ENCODE assay signal across 11 cellular contexts in genomic region chr5:91373016-91373415, GRCh38. TPM values are rescaled to one million over a fixed set of nuclear protein-coding genes. Genes with fewer than 3 reads are reported as not detected.
DNase-seq lines count a peak whose midpoint lies in the region; ATAC-seq, FAIRE-seq and TF ChIP-seq lines count a peak whose summit lies in the region.
"Had no signal": no experiment of that assay in that cellular context is flagged by ENCODE, and none has a peak within 500 bp of the region (broad histone marks: within the 10 kb centered on the region; RNA-seq: fewer than 3 reads in every experiment).

No MANE protein-coding gene starts in this region.

- no peaks in the 10 kb centered on the region for H3K27me3 ChIP-seq in neural cell (ENCODE audit: insufficient read depth, low read depth, low read length)

- peaks cover 98% of the 10 kb centered on the region for H4K20me1 ChIP-seq in neural cell (ENCODE audit: insufficient read depth)

- peaks cover 13% of the 10 kb centered on the region for H3F3A ChIP-seq in neural cell (ENCODE audit: insufficient read depth, low read length, poor library complexity, severe bottlenecking)

- FAIRE-seq in A549 (lab: Jason Lieb, UNC) (peak; percentile 46), H54 (lab: Jason Lieb, UNC) (peak; percentile 36)

- CTCF ChIA-PET in A549 (lab: Yijun Ruan, JAX) = interaction anchor here (0.7 to 1.3 kb wide), 2 partner anchors 13 to 350 kb away, joined by 3 to 4 read pairs; no protein-coding TSS in a partner anchor

- H3K27me3 Mint-ChIP-seq in brain = no peaks in the 10 kb centered on the region

- 77% methylated on average over 1 of the region's 1 CpG for WGBS in A549 (ENCODE audit: missing lambda C conversion rate)

- H3K27ac Mint-ChIP-seq in brain = peak overlapping the region in 3 of 5 experiments; percentile 72 to 95 (median 83)

- H3K27ac ChIP-seq in A549 (no peak overlapping the region), neural cell (ENCODE audit: low read length) (peak overlapping the region; percentile 27)

- no peak for DNase-seq in A549 (ENCODE audit: low read depth in 1 of 2, low spot score in 1 of 2)
- DNase-seq in H54 (ENCODE audit: insufficient read length, low spot score) = no peak
- DNase-seq in NCI-H2107 treated with DMSO at 0.1 percent for 48 hours (lab: John Stamatoyannopoulos, UW; ENCODE audit: unreplicated experiment) = no peak
- DNase-seq in OCI-M1 (lab: John Stamatoyannopoulos, UW) = no peak
- DNase-seq in T1000 (lab: John Stamatoyannopoulos, UW) = no peak
- DNase-seq: NK-92 treated with Interleukin-12 subunit alpha and Interleukin-12 subunit beta, amount 100 ng/mL, for 24 hours; SHP77 treated with DMSO at 0.1 percent for 48 hours; substantia nigra had no signal

- H3K9me2 ChIP-seq in neural cell (ENCODE audit: insufficient read depth, low read length) = no peaks in the 10 kb centered on the region

- no peak overlapping the region for H2AFZ ChIP-seq in neural cell (ENCODE audit: low read depth, low read length)

- H3K9me3 ChIP-seq in A549 (no peaks in the 10 kb centered on the region), neural cell (ENCODE audit: low read length) (no peaks in the 10 kb centered on the region)

- H3K4me2 ChIP-seq in A549 (no peak overlapping the region), neural cell (ENCODE audit: low read length) (peak overlapping the region; percentile 96)

- TF ChIP-seq RAD21 in A549 (conservative IDR thresholded peaks at IDR 0.05 in 1 of 2, IDR thresholded peaks at IDR 0.05 in 1 of 2) = no peak
- no peak for TF ChIP-seq RAD21 in neural cell (conservative IDR thresholded peaks at IDR 0.05)

- H3K36me3 Mint-ChIP-seq in brain = peaks cover 96% of the 10 kb centered on the region

- H3K9ac ChIP-seq in neural cell (ENCODE audit: low read length) = peak overlapping the region; percentile 45

- peak overlapping the region; percentile 67 to 92 (median 74) for H3K4me3 Mint-ChIP-seq in brain

- TF ChIP-seq POLR2A in A549 (IDR thresholded peaks at IDR 0.05; ENCODE audit: low read length) = no peak
- no peak for TF ChIP-seq POLR2A in H54 (IDR thresholded peaks at IDR 0.05; ENCODE audit: low read depth, low read length)

- no peak overlapping the region for H3K4me3 ChIP-seq in A549
- peak overlapping the region; percentile 82 for H3K4me3 ChIP-seq in neural cell (ENCODE audit: low read length)

- H3K9me3 Mint-ChIP-seq in brain = no peaks in the 10 kb centered on the region

- peaks cover 98% of the 10 kb centered on the region for H3K4me1 Mint-ChIP-seq in brain

- no peak for TF ChIP-seq EP300 in A549 (IDR thresholded peaks at IDR 0.05)
- TF ChIP-seq EP300 in neural cell (conservative IDR thresholded peaks at IDR 0.05; ENCODE audit: poor library complexity, severe bottlenecking) = no peak

- no peak for ATAC-seq in A549
- no peak for ATAC-seq in GM19351 (IDR thresholded peaks at IDR 0.05; ENCODE audit: unreplicated experiment)

- H3K36me3 ChIP-seq in neural cell (ENCODE audit: insufficient read depth, low read length) = peaks cover 74% of the 10 kb centered on the region

- no peak for TF ChIP-seq CTCF in A549 (IDR thresholded peaks at IDR 0.05)
- TF ChIP-seq CTCF in brain (conservative IDR thresholded peaks at IDR 0.05) = no peak
- TF ChIP-seq CTCF in neural cell (IDR thresholded peaks at IDR 0.05; ENCODE audit: poor library complexity, severe bottlenecking) = no peak

- POLR2A ChIA-PET in A549 (lab: Yijun Ruan, JAX) = interaction anchor here (0.9 to 2.4 kb wide), 3 partner anchors 7 to 92 kb away, joined by 5 to 14 read pairs (median 6); partner anchors contain the start of gene ARRDC3

- peaks cover 42% of the 10 kb centered on the region; the same call in 2 of the 3 replicates for H3K4me1 ChIP-seq in A549

- peaks cover 100% of the 10 kb centered on the region for H3K79me2 ChIP-seq in neural cell (replicated peaks; ENCODE audit: insufficient read depth, low read length)

TF ChIP-seq in A549, 52 proteins besides CTCF, POLR2A, EP300 and RAD21 (continues in another document):
- TF ChIP-seq FOSB (CRISPR knock-in tag; IDR thresholded peaks at IDR 0.05) (no peak), CBX2 (IDR thresholded peaks at IDR 0.05; ENCODE audit: borderline replicate concordance, low read depth) (no peak), NPAS2 (CRISPR knock-in tag; IDR thresholded peaks at IDR 0.05; ENCODE audit: borderline replicate concordance) (no peak), EHMT2 (IDR thresholded peaks at IDR 0.05; ENCODE audit: low read depth) (no peak), HES2 (IDR thresholded peaks at IDR 0.05) (no peak), RCOR1 (IDR thresholded peaks at IDR 0.05; ENCODE audit: low read depth, low read length) (no peak), ZSCAN20 (CRISPR knock-in tag; IDR thresholded peaks at IDR 0.05) (no peak)
- TF ChIP-seq, protein P1, sequence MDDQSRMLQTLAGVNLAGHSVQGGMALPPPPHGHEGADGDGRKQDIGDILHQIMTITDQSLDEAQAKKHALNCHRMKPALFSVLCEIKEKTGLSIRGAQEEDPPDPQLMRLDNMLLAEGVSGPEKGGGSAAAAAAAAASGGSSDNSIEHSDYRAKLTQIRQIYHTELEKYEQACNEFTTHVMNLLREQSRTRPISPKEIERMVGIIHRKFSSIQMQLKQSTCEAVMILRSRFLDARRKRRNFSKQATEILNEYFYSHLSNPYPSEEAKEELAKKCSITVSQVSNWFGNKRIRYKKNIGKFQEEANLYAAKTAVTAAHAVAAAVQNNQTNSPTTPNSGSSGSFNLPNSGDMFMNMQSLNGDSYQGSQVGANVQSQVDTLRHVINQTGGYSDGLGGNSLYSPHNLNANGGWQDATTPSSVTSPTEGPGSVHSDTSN (IDR thresholded peaks at IDR 0.05) = no peak

TF ChIP-seq in neural cell, 6 proteins besides CTCF, POLR2A, EP300 and RAD21:
- TF ChIP-seq TAF1 (IDR thresholded peaks at IDR 0.05; ENCODE audit: low read depth) (no peak), MXI1 (conservative IDR thresholded peaks at IDR 0.05; ENCODE audit: poor library complexity, severe bottlenecking) (no peak), POLR2AphosphoS5 (IDR thresholded peaks at IDR 0.05) (no peak)

RNA-seq across cellular contexts. Expression of gene ARRDC3, which starts 10.1 kb away (rescaled TPM):
- polyA plus RNA-seq in A549 (2011; rRNA removed) = 32.4 and 36.3 TPM in 2 replicates
- polyA plus RNA-seq in A549 (2012; cell fraction: cytosol; rRNA removed) = 6.1 and 7.0 TPM in 2 replicates
- 6.6 and 9.2 TPM in 2 replicates for polyA plus RNA-seq in A549 (2012; cell fraction: nucleus; rRNA removed)
- 8.0 to 9.9 TPM (median 9.6 TPM) in 3 replicates for polyA plus RNA-seq in A549 (2017; fragmentation: RNase III; extraction: RNeasy Plus Mini Kit Qiagen cat#74134 plus additional on column Dnase treatment)
- 82.3 and 82.9 TPM in 2 replicates for polyA minus RNA-seq in A549 (2011; rRNA and poly(A)+ RNA removed)
- polyA plus RNA-seq in brain (ENCODE audit: insufficient read depth, low read depth, low replicate concordance) = 16.4 TPM
- 279 and 297 TPM in 2 replicates for polyA plus RNA-seq in neural cell
- 1,131 and 1,137 TPM in 2 replicates for polyA minus RNA-seq in neural cell
